Comparison of ENCODE assay signal across 1 cellular context in genomic region chr20:45791668-45792512, GRCh38.
TF ChIP-seq lines count a peak whose summit lies in the region.

Gene DNTTIP1 (plus strand): TSS chr20:45791954. CDS start chr20:45792005, 51 bp downstream.
Gene WFDC3 (minus strand): TSS chr20:45791883. CDS start chr20:45789975, 1,908 bp downstream.

TF ChIP-seq in GM23338, 12 proteins besides CTCF, POLR2A, EP300 and RAD21 (continued from another document):
- peak; percentile 84 for TF ChIP-seq ETS1 (IDR thresholded peaks at IDR 0.05)
